Comparison of ENCODE assay signal across 29 cellular contexts in genomic region chr2:239506961-239507360, GRCh38.
"Had no signal": no experiment of that assay in that cellular context is flagged by ENCODE, and none has a peak within 500 bp of the region (broad histone marks: within the 10 kb centered on the region; RNA-seq: fewer than 3 reads in every experiment).

No MANE protein-coding gene starts in this region.

- H3K36me3 Mint-ChIP-seq: activated CD4-positive, alpha-beta memory T cell treated with anti-CD3 and anti-CD28 coated beads for 36 hours; activated CD8-positive, alpha-beta memory T cell treated with anti-CD3 and anti-CD28 coated beads, Interleukin-2, amount 10 ng/mL, durations not matched to agents 7 days and 5 days; activated naive CD4-positive, alpha-beta T cell treated with anti-CD3 and anti-CD28 coated beads, Interleukin-2, amount 50 U/mL, for 24 hours; activated naive CD8-positive, alpha-beta T cell treated with anti-CD3 and anti-CD28 coated beads for 36 hours had no signal

- DNase-seq: activated CD4-positive, alpha-beta memory T cell treated with anti-CD3 and anti-CD28 coated beads for 36 hours; activated CD4-positive, alpha-beta T cell treated with anti-CD3 and anti-CD28 coated beads for 36 hours; activated CD4-positive, alpha-beta T cell treated with anti-CD3 and anti-CD28 coated beads, Interleukin-2, amount 10 ng/mL, durations not matched to agents 24 days and 14 days; activated CD4-positive, CD25-positive, alpha-beta regulatory T cell; activated CD4-positive, CD25-positive, alpha-beta regulatory T cell treated with anti-CD3 and anti-CD28 coated beads, Interleukin-2, amount 50 U/mL, for 72 hours; activated CD8-positive, alpha-beta memory T cell treated with anti-CD3 and anti-CD28 coated beads, Interleukin-2, amount 10 ng/mL, durations not matched to agents 7 days and 5 days; activated CD8-positive, alpha-beta memory T cell treated with anti-CD3 and anti-CD28 coated beads, Interleukin-2, amount 50 U/mL, for 4 hours; activated CD8-positive, alpha-beta T cell treated with anti-CD3 and anti-CD28 coated beads, Interleukin-2, amount 10 ng/mL, durations not matched to agents 7 days and 5 days; activated effector memory CD4-positive, alpha-beta T cell treated with anti-CD3 and anti-CD28 coated beads, Interleukin-2, amount 50 U/mL, for 16 hours; activated naive CD4-positive, alpha-beta T cell treated with anti-CD3 and anti-CD28 coated beads for 36 hours; activated naive CD8-positive, alpha-beta T cell treated with anti-CD3 and anti-CD28 coated beads for 36 hours; activated naive CD8-positive, alpha-beta T cell treated with anti-CD3 and anti-CD28 coated beads, Interleukin-2, amount 50 U/mL, for 24 hours; activated T-cell treated with anti-CD3 and anti-CD28 coated beads, Interleukin-2, amount 50 U/mL, for 1 hour; activated T-cell treated with anti-CD3 and anti-CD28 coated beads, Interleukin-2, amount 50 U/mL, for 48 hours; adrenal gland; amygdala; aorta; body of pancreas; caudate nucleus; colonic mucosa; effector CD8-positive, alpha-beta T cell; esophagus squamous epithelium; foreskin melanocyte; T-helper 2 cell had no signal

- ATAC-seq: activated CD4-positive, alpha-beta T cell treated with anti-CD3 and anti-CD28 coated beads for 36 hours; activated CD8-positive, alpha-beta memory T cell treated with anti-CD3 and anti-CD28 coated beads, Interleukin-2, amount 10 ng/mL, durations not matched to agents 7 days and 5 days; activated CD8-positive, alpha-beta T cell treated with anti-CD3 and anti-CD28 coated beads, Interleukin-2, amount 10 ng/mL, durations not matched to agents 7 days and 5 days; activated naive CD8-positive, alpha-beta T cell treated with anti-CD3 and anti-CD28 coated beads, Interleukin-2, amount 50 U/mL, for 24 hours; body of pancreas; gastroesophageal sphincter had no signal

- H3K27ac Mint-ChIP-seq: activated CD4-positive, alpha-beta memory T cell treated with anti-CD3 and anti-CD28 coated beads for 36 hours; activated CD4-positive, alpha-beta T cell treated with anti-CD3 and anti-CD28 coated beads for 36 hours; activated CD4-positive, alpha-beta T cell treated with anti-CD3 and anti-CD28 coated beads, Interleukin-2, amount 10 ng/mL, durations not matched to agents 24 days and 14 days; activated CD8-positive, alpha-beta memory T cell treated with anti-CD3 and anti-CD28 coated beads, Interleukin-2, amount 10 ng/mL, durations not matched to agents 7 days and 5 days; activated naive CD4-positive, alpha-beta T cell treated with anti-CD3 and anti-CD28 coated beads for 36 hours; activated naive CD4-positive, alpha-beta T cell treated with anti-CD3 and anti-CD28 coated beads, Interleukin-2, amount 50 U/mL, for 24 hours; activated naive CD8-positive, alpha-beta T cell treated with anti-CD3 and anti-CD28 coated beads for 36 hours; activated naive CD8-positive, alpha-beta T cell treated with anti-CD3 and anti-CD28 coated beads, Interleukin-2, amount 50 U/mL, for 24 hours; activated T-helper 1 cell treated with anti-CD3 and anti-CD28 coated beads, Interleukin-12 subunit alpha, Interleukin-12 subunit beta, Interleukin-2, Interleukin-4 antibody, amounts not matched to agents 30 ng/mL and 10 ng/mL and 1 ng/mL, durations not matched to agents 14 hours and 24 hours and 36 hours; activated T-helper 2 cell treated with anti-CD3 and anti-CD28 coated beads, Interferon-gamma antibody, Interleukin-2, Interleukin-4, amounts not matched to agents 10 μg/mL and 5 μg/mL and 100 μg/mL, durations not matched to agents 14 hours and 24 hours and 36 hours had no signal

- H3K4me1 Mint-ChIP-seq: activated CD4-positive, alpha-beta T cell treated with anti-CD3 and anti-CD28 coated beads for 36 hours; activated CD4-positive, alpha-beta T cell treated with anti-CD3 and anti-CD28 coated beads, Interleukin-2, amount 10 ng/mL, durations not matched to agents 24 days and 14 days; activated CD8-positive, alpha-beta memory T cell treated with anti-CD3 and anti-CD28 coated beads, Interleukin-2, amount 10 ng/mL, durations not matched to agents 7 days and 5 days; activated naive CD4-positive, alpha-beta T cell treated with anti-CD3 and anti-CD28 coated beads, Interleukin-2, amount 50 U/mL, for 24 hours; activated naive CD8-positive, alpha-beta T cell treated with anti-CD3 and anti-CD28 coated beads, Interleukin-2, amount 50 U/mL, for 24 hours had no signal

- H3K9me3 Mint-ChIP-seq: activated CD4-positive, alpha-beta memory T cell treated with anti-CD3 and anti-CD28 coated beads for 36 hours; activated CD4-positive, alpha-beta T cell treated with anti-CD3 and anti-CD28 coated beads, Interleukin-2, amount 10 ng/mL, durations not matched to agents 24 days and 14 days; activated naive CD4-positive, alpha-beta T cell treated with anti-CD3 and anti-CD28 coated beads for 36 hours; activated naive CD4-positive, alpha-beta T cell treated with anti-CD3 and anti-CD28 coated beads, Interleukin-2, amount 50 U/mL, for 24 hours; activated naive CD8-positive, alpha-beta T cell treated with anti-CD3 and anti-CD28 coated beads for 36 hours; activated naive CD8-positive, alpha-beta T cell treated with anti-CD3 and anti-CD28 coated beads, Interleukin-2, amount 50 U/mL, for 24 hours; activated T-helper 1 cell treated with anti-CD3 and anti-CD28 coated beads, Interleukin-12 subunit alpha, Interleukin-12 subunit beta, Interleukin-2, Interleukin-4 antibody, amounts not matched to agents 30 ng/mL and 10 ng/mL and 1 ng/mL, durations not matched to agents 14 hours and 24 hours and 36 hours; activated T-helper 2 cell treated with anti-CD3 and anti-CD28 coated beads, Interferon-gamma antibody, Interleukin-2, Interleukin-4, amounts not matched to agents 10 μg/mL and 5 μg/mL and 100 μg/mL, durations not matched to agents 14 hours and 24 hours and 36 hours had no signal

- H3K27ac ChIP-seq: adrenal gland, body of pancreas, colonic mucosa, epithelial cell of prostate, esophagus squamous epithelium, gastroesophageal sphincter had no signal

- H3K4me3 ChIP-seq: adrenal gland, body of pancreas, colonic mucosa, esophagus squamous epithelium, gastroesophageal sphincter had no signal

- H3K9me3 ChIP-seq: adrenal gland, body of pancreas, colonic mucosa, esophagus squamous epithelium, gastroesophageal sphincter had no signal

- H3K4me1 ChIP-seq: adrenal gland, body of pancreas, colonic mucosa, esophagus squamous epithelium, gastroesophageal sphincter had no signal

- H3K27me3 ChIP-seq: adrenal gland, body of pancreas, colonic mucosa, esophagus squamous epithelium, gastroesophageal sphincter had no signal

- H3K36me3 ChIP-seq: adrenal gland, colonic mucosa, esophagus squamous epithelium, gastroesophageal sphincter had no signal

- H3K27me3 Mint-ChIP-seq: activated CD4-positive, alpha-beta memory T cell treated with anti-CD3 and anti-CD28 coated beads for 36 hours; activated CD4-positive, alpha-beta T cell treated with anti-CD3 and anti-CD28 coated beads for 36 hours; activated CD4-positive, alpha-beta T cell treated with anti-CD3 and anti-CD28 coated beads, Interleukin-2, amount 10 ng/mL, durations not matched to agents 24 days and 14 days; activated CD8-positive, alpha-beta memory T cell treated with anti-CD3 and anti-CD28 coated beads, Interleukin-2, amount 10 ng/mL, durations not matched to agents 7 days and 5 days; activated naive CD4-positive, alpha-beta T cell treated with anti-CD3 and anti-CD28 coated beads, Interleukin-2, amount 50 U/mL, for 24 hours; activated naive CD8-positive, alpha-beta T cell treated with anti-CD3 and anti-CD28 coated beads for 36 hours; activated naive CD8-positive, alpha-beta T cell treated with anti-CD3 and anti-CD28 coated beads, Interleukin-2, amount 50 U/mL, for 24 hours had no signal

- H3K4me3 Mint-ChIP-seq: activated CD4-positive, alpha-beta memory T cell treated with anti-CD3 and anti-CD28 coated beads for 36 hours; activated CD4-positive, alpha-beta T cell treated with anti-CD3 and anti-CD28 coated beads for 36 hours; activated CD4-positive, alpha-beta T cell treated with anti-CD3 and anti-CD28 coated beads, Interleukin-2, amount 10 ng/mL, durations not matched to agents 24 days and 14 days; activated CD8-positive, alpha-beta memory T cell treated with anti-CD3 and anti-CD28 coated beads, Interleukin-2, amount 10 ng/mL, durations not matched to agents 7 days and 5 days; activated CD8-positive, alpha-beta T cell treated with anti-CD3 and anti-CD28 coated beads, Interleukin-2, amount 10 ng/mL, durations not matched to agents 7 days and 5 days; activated naive CD4-positive, alpha-beta T cell treated with anti-CD3 and anti-CD28 coated beads for 36 hours; activated naive CD4-positive, alpha-beta T cell treated with anti-CD3 and anti-CD28 coated beads, Interleukin-2, amount 50 U/mL, for 24 hours; activated naive CD8-positive, alpha-beta T cell treated with anti-CD3 and anti-CD28 coated beads for 36 hours; activated naive CD8-positive, alpha-beta T cell treated with anti-CD3 and anti-CD28 coated beads, Interleukin-2, amount 50 U/mL, for 24 hours; activated T-helper 1 cell treated with anti-CD3 and anti-CD28 coated beads, Interleukin-12 subunit alpha, Interleukin-12 subunit beta, Interleukin-2, Interleukin-4 antibody, amounts not matched to agents 30 ng/mL and 10 ng/mL and 1 ng/mL, durations not matched to agents 14 hours and 24 hours and 36 hours had no signal
